Comparison of ENCODE assay signal across 11 cellular contexts in the genomic region with DNA sequence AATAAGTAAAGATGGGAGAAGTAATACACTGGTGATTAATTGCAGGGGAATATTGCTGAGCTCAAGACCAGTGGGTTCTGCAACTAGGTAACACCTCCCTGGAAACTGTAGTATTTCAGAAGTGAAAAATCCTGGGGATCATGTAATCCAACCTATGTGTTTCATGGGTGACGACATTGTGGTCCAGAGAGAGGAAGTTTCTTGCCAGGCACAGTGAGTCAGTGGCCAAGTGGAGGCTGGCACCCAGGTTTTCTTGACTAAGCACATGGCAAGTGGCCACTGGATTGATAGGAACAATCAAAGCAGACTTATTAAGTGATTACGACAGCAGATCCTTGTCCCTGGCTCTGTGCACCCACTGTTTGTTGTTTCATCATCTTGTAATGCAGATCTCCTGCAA. TPM values are rescaled to one million over a fixed set of nuclear protein-coding genes. Genes with fewer than 3 reads are reported as not detected.
DNase-seq lines count a peak whose midpoint lies in the region; ATAC-seq, FAIRE-seq and TF ChIP-seq lines count a peak whose summit lies in the region.
"Had no signal": no experiment of that assay in that cellular context is flagged by ENCODE, and none has a peak within 500 bp of the region (broad histone marks: within the 10 kb centered on the region; RNA-seq: fewer than 3 reads in every experiment).

No MANE protein-coding gene starts in this region.

- POLR2A ChIA-PET in Panc1 (lab: Charles Lee), result no interaction called here

- FAIRE-seq in H54 (lab: Jason Lieb, UNC), result peak; percentile 97
- FAIRE-seq: GM18507 had no signal

- no peak for TF ChIP-seq POLR2A in H54 (IDR thresholded peaks at IDR 0.05; ENCODE audit: low read depth, low read length)
- no peak for TF ChIP-seq POLR2A in suprapubic skin (IDR thresholded peaks at IDR 0.05)

- H3K9me3 ChIP-seq in Panc1 (ENCODE audit: control insufficient read depth, insufficient read depth, low read depth, low read length) (no peaks in the 10 kb centered on the region), suprapubic skin (no peaks in the 10 kb centered on the region)

- TF ChIP-seq EP300 in suprapubic skin (IDR thresholded peaks at IDR 0.05), result no peak

- 22% methylated on average over 2 of the region's 2 CpGs for WGBS in suprapubic skin

- no peak overlapping the region for H3K27ac ChIP-seq in Panc1 (ENCODE audit: low read length)
- H3K27ac ChIP-seq in suprapubic skin, result no peak overlapping the region

- in situ Hi-C loops in Panc1 (cut with HindIII; ENCODE audit: low pct_unique_long_range_greater_than_20kb, low sequenced_read_pairs), result no loop called here

- intact Hi-C loops in Panc1 (cut with micrococcal nuclease; ENCODE audit: unreplicated experiment), result no loop called here

- TF ChIP-seq CTCF in Panc1 (IDR thresholded peaks at IDR 0.05) (no peak), fibroblast of mammary gland (conservative IDR thresholded peaks at IDR 0.05; ENCODE audit: control insufficient read depth, insufficient read depth, low read depth, low read length) (no peak), suprapubic skin (IDR thresholded peaks at IDR 0.05) (no peak)

- no peaks in the 10 kb centered on the region for H3K36me3 ChIP-seq in Panc1 (ENCODE audit: control insufficient read depth, insufficient read depth, low read length)
- H3K36me3 ChIP-seq in suprapubic skin, result no peaks in the 10 kb centered on the region

- CTCF ChIA-PET in Panc1 (lab: Charles Lee), result no interaction called here

- ATAC-seq in Panc1 (no peak), GM21529 (IDR thresholded peaks at IDR 0.05; ENCODE audit: unreplicated experiment) (no peak)

- peaks cover 17% of the 10 kb centered on the region for H3K27me3 ChIP-seq in Panc1 (ENCODE audit: control insufficient read depth, insufficient read depth, low read length)
- no peaks in the 10 kb centered on the region for H3K27me3 ChIP-seq in suprapubic skin

- no TSS peak for BruUV-seq in Panc1 (replicated peaks; lab: Mats Ljungman, UMichigan)

- H3K4me3 ChIP-seq in Panc1 (ENCODE audit: low read depth in 2 of 2, low read length in 2 of 2) (no peak overlapping the region), fibroblast of mammary gland (ENCODE audit: control insufficient read depth, low read depth, low read length) (no peak overlapping the region), skeletal muscle cell (ENCODE audit: low read depth, low read length) (no peak overlapping the region), suprapubic skin (no peak overlapping the region)

- DNase-seq in H54 (ENCODE audit: insufficient read length, low spot score) (peak; percentile 62), Panc1 (ENCODE audit: low read depth, low spot score) (peak; percentile 17), fibroblast of mammary gland (ENCODE audit: low read depth) (peak; percentile 88), skeletal muscle cell (ENCODE audit: low read depth) (peak; percentile 86), DMS79 treated with DMSO at 0.1 percent for 48 hours (lab: John Stamatoyannopoulos, UW) (no peak), suprapubic skin (ENCODE audit: low spot score in 2 of 2) (no peak)
- no peak for DNase-seq in central memory CD4-positive, alpha-beta T cell
- DNase-seq: NCI-H2171 had no signal

- no peaks in the 10 kb centered on the region for H3K4me1 ChIP-seq in Panc1 (ENCODE audit: control insufficient read depth, insufficient read depth, low read length)
- peaks cover 10% of the 10 kb centered on the region for H3K4me1 ChIP-seq in suprapubic skin

RNA-seq across cellular contexts. Expression of a gene that starts 14.6 kb away (rescaled TPM):
- 0.41 TPM for total RNA-seq in Panc1 (2021; ENCODE audit: unreplicated experiment)
- 0.79 TPM for polyA plus RNA-seq in Panc1 (2012; ENCODE audit: insufficient read length)
- total RNA-seq in suprapubic skin, result 10 to 100 TPM in 2 of 4 donors, 1 to 10 TPM in 2; 9.7 to 35.2 (median 18.5) TPM

RNA-seq across cellular contexts. Expression of a gene that starts 43.8 kb away (rescaled TPM):
- total RNA-seq in Panc1 (2021; ENCODE audit: unreplicated experiment) (not detected), suprapubic skin (under 1 TPM in 1 of 4 donors, not detected in 3; 0.64 TPM)
- polyA plus RNA-seq in Panc1 (2012; ENCODE audit: insufficient read length), result 0.13 TPM
- total RNA-seq: pulmonary artery endothelial cell had no signal

Comparison
In these comparisons a context has a peak if more than half of its experiments do, and no peak if none do; other contexts are left out.
1. DNase-seq: peak in H54 (single experiment), Panc1 (single experiment), fibroblast of mammary gland (single experiment) and skeletal muscle cell (single experiment); none in DMS79 treated with DMSO at 0.1 percent for 48 hours (single experiment), suprapubic skin (0 of 2) and central memory CD4-positive, alpha-beta T cell (single experiment).